In the genomic region with DNA sequence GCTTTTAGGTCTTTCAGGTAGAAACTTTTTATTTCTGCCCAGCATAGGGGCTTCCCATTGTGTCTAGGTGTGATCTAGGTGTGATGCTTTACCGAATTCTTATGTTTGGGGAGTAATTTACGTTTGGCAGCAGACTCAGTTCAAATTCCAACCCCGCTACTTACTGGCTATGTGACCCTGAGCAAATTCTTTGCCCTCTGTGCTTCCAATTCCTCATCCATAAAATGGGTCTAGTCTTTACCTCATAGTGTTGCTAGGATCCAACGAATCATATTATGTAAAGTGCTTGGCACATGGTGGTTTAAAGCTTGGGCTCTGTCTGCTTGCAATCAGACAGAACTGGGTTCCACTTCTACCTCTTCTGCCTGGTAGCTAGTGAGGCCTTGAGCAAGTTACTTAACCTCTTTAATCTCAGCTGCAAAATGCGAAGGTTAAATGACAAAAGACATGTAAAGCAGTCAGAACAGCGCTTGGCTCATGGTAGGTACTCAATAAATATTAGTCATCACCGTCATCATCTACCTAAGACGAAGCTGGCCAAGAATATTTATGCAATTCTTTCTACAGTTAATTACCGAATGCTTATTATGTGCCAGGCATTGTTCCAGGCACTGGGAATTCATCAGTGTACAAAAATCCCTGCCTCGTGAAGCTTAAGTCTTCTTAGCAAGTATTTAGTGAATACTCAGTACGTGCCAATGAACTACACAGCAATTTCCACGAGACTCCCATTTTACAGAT, we compare ENCODE assay signal across 8 cellular contexts. TPM values are rescaled to one million over a fixed set of nuclear protein-coding genes. Genes with fewer than 3 reads are reported as not detected.
DNase-seq lines count a peak whose midpoint lies in the region; ATAC-seq and TF ChIP-seq lines count a peak whose summit lies in the region.

No MANE protein-coding gene starts in this region.

- peaks cover 35% of the 10 kb centered on the region for H3K79me2 ChIP-seq in fibroblast of lung (ENCODE audit: control insufficient read depth, insufficient read depth, low read length)

- intact Hi-C loops in prostate gland (cut with DNase I) = loop anchor here (5.0 kb wide), 2 partner anchors 73 to 348 kb away; a partner anchor contains a TSS

- TF ChIP-seq POLR2A in prostate gland (IDR thresholded peaks at IDR 0.05) = no peak

- H2AFZ ChIP-seq in fibroblast of lung (ENCODE audit: low read length) = no peak overlapping the region

- H3K9ac ChIP-seq in ES-I3 (ENCODE audit: low read depth, low read length) (peak overlapping the region; percentile 89), fibroblast of lung (ENCODE audit: insufficient read depth, low read length) (peak overlapping the region; percentile 91)

- 34% methylated on average over 12 of the region's 12 CpGs for WGBS in prostate gland

- no peaks in the 10 kb centered on the region for H4K20me1 ChIP-seq in fibroblast of lung (ENCODE audit: control insufficient read depth, extremely low read depth, insufficient read depth, low read length)

- peak overlapping the region; percentile 36 for H3K4me2 ChIP-seq in fibroblast of lung (ENCODE audit: extremely low read depth, insufficient read depth, low read length)

- no peaks in the 10 kb centered on the region for H3K9me3 ChIP-seq in ES-I3 (ENCODE audit: control insufficient read depth, insufficient read depth, low read length)
- H3K9me3 ChIP-seq in RWPE2 (ENCODE audit: severe bottlenecking) = no peaks in the 10 kb centered on the region
- H3K9me3 ChIP-seq in fibroblast of lung (ENCODE audit: control insufficient read depth, insufficient read depth, low read depth, low read length) = no peaks in the 10 kb centered on the region
- no peaks in the 10 kb centered on the region for H3K9me3 ChIP-seq in prostate gland

- H3K36me3 ChIP-seq in ES-I3 (ENCODE audit: insufficient read depth, low read length) (peaks cover 11% of the 10 kb centered on the region), RWPE2 (ENCODE audit: low read depth) (peaks cover 42% of the 10 kb centered on the region), fibroblast of lung (ENCODE audit: control insufficient read depth, insufficient read depth, low read length) (no peaks in the 10 kb centered on the region), prostate gland (no peaks in the 10 kb centered on the region)

- no peaks in the 10 kb centered on the region for H3K27me3 ChIP-seq in RWPE2 (ENCODE audit: insufficient read depth, poor library complexity, severe bottlenecking)
- peaks cover 2% of the 10 kb centered on the region for H3K27me3 ChIP-seq in fibroblast of lung (ENCODE audit: control insufficient read depth, insufficient read depth, low read length)
- H3K27me3 ChIP-seq in prostate gland (replicated peaks; ENCODE audit: insufficient read depth) = no peaks in the 10 kb centered on the region

- TF ChIP-seq CTCF in RWPE2 (IDR thresholded peaks at IDR 0.05; ENCODE audit: poor library complexity, severe bottlenecking) (no peak), fibroblast of lung (conservative IDR thresholded peaks at IDR 0.05 in 1 of 2, IDR thresholded peaks at IDR 0.05 in 1 of 2; ENCODE audit: low read depth in 1 of 2, low read length in 2 of 2) (no peak), prostate gland (IDR thresholded peaks at IDR 0.05) (no peak)

- no peak for ATAC-seq in RWPE2 (ENCODE audit: low read depth)

- H3K4me3 ChIP-seq in RWPE2 (ENCODE audit: severe bottlenecking) (peak overlapping the region; percentile 95), fibroblast of lung (replicated peaks in 1 of 4; ENCODE audit: control extremely low read depth in 1 of 4, insufficient read depth in 1 of 4, low read depth in 3 of 4, low read length in 4 of 4) (peak overlapping the region; percentile 84 to 91 (median 88)), prostate gland (peak overlapping the region; percentile 86 to 94)

- no peak for DNase-seq in RWPE2 (ENCODE audit: low spot score)
- DNase-seq in fibroblast of lung (ENCODE audit: low read depth in 2 of 2) = peak in 1 of 2 donors; percentile 55
- DNase-seq in prostate gland (ENCODE audit: low spot score) = no peak
- no peak for DNase-seq in HPDE6-E6E7 (ENCODE audit: extremely low spot score)
- DNase-seq in effector CD4-positive, alpha-beta T cell = no peak
- no peak for DNase-seq in KG1 (lab: John Stamatoyannopoulos, UW)
- DNase-seq in GM19240 (ENCODE audit: insufficient read length, low spot score) = no peak

- H3K4me1 ChIP-seq in ES-I3 (ENCODE audit: insufficient read depth, low read length) = peaks cover 11% of the 10 kb centered on the region
- H3K4me1 ChIP-seq in RWPE2 (ENCODE audit: insufficient read depth, poor library complexity, severe bottlenecking) = peaks cover 12% of the 10 kb centered on the region
- H3K4me1 ChIP-seq in fibroblast of lung (ENCODE audit: control insufficient read depth, extremely low read depth, insufficient read depth, low read length) = peaks cover 8% of the 10 kb centered on the region
- H3K4me1 ChIP-seq in prostate gland (replicated peaks) = peaks cover 17% of the 10 kb centered on the region

- peak overlapping the region; percentile 50 for H3K27ac ChIP-seq in RWPE2 (ENCODE audit: poor library complexity, severe bottlenecking)
- peak overlapping the region; percentile 85 for H3K27ac ChIP-seq in fibroblast of lung (ENCODE audit: insufficient read depth, low read length)
- peak overlapping the region; percentile 76 to 79 for H3K27ac ChIP-seq in prostate gland

RNA-seq across cellular contexts. Expression of a gene that starts 1.0 kb away (rescaled TPM):
- total RNA-seq in fibroblast of lung (14.4 and 17.8 TPM in 2 replicates), prostate gland (10 to 100 TPM; 43.0 to 54.5 TPM)
- 24.3 and 32.1 TPM in 2 replicates for polyA plus RNA-seq in fibroblast of lung
- 58.1 and 83.2 TPM in 2 replicates for polyA plus RNA-seq in fibroblast of lung (2012)
- polyA minus RNA-seq in fibroblast of lung (ENCODE audit: low replicate concordance) = 28.7 and 32.7 TPM in 2 replicates

RNA-seq across cellular contexts. Expression of a gene that starts 25.6 kb away (rescaled TPM):
- total RNA-seq in fibroblast of lung (not detected in 2 replicates), prostate gland (1 to 10 TPM in 1 of 2 donors, under 1 TPM in 1; 0.36 to 3.2 TPM)
- not detected in 2 replicates for polyA plus RNA-seq in fibroblast of lung
- not detected in 2 replicates for polyA plus RNA-seq in fibroblast of lung (2012)
- polyA minus RNA-seq in fibroblast of lung (ENCODE audit: low replicate concordance) = not detected in 2 replicates
